17 cellular contexts compared by ENCODE assay signal in genomic region chr12:12993367-12993766, GRCh38. TPM values are rescaled to one million over a fixed set of nuclear protein-coding genes. Genes with fewer than 3 reads are reported as not detected.
DNase-seq lines count a peak whose midpoint lies in the region; ATAC-seq and TF ChIP-seq lines count a peak whose summit lies in the region.
"Had no signal": no experiment of that assay in that cellular context is flagged by ENCODE, and none has a peak within 500 bp of the region (broad histone marks: within the 10 kb centered on the region; RNA-seq: fewer than 3 reads in every experiment).

No MANE protein-coding gene starts in this region.

- H3K9me3 ChIP-seq in adrenal gland (replicated peaks in 1 of 3) (no peaks in the 10 kb centered on the region), lower lobe of right lung (no peaks in the 10 kb centered on the region), stomach (no peaks in the 10 kb centered on the region), testis (no peaks in the 10 kb centered on the region)

- TF ChIP-seq POLR2A in adrenal gland (IDR thresholded peaks at IDR 0.05): no peak
- TF ChIP-seq POLR2A in stomach (IDR thresholded peaks at IDR 0.05): no peak
- TF ChIP-seq POLR2A in testis (IDR thresholded peaks at IDR 0.05): no peak

- peak overlapping the region; percentile 80 to 92 (median 84) for H3K27ac ChIP-seq in adrenal gland
- H3K27ac ChIP-seq in lower lobe of right lung: peak overlapping the region; percentile 76
- peak overlapping the region in 4 of 5 donors; percentile 48 to 72 (median 71) for H3K27ac ChIP-seq in stomach
- peak overlapping the region in 1 of 2 donors; percentile 3 for H3K27ac ChIP-seq in testis
- H3K27ac ChIP-seq: WERI-Rb-1 had no signal

- no peak for ATAC-seq in lower lobe of right lung

- H3K27ac Mint-ChIP-seq in activated CD4-positive, alpha-beta T cell treated with anti-CD3 and anti-CD28 coated beads, Interleukin-2, amount 10 ng/mL, durations not matched to agents 24 days and 14 days: no peak overlapping the region
- H3K27ac Mint-ChIP-seq in T-helper 2 cell treated with Interferon-gamma antibody and Interleukin-4, amounts not matched to agents 5 μg/mL and 100 μg/mL, for 36 hours: no peak overlapping the region

- no peaks in the 10 kb centered on the region for H3K9me3 Mint-ChIP-seq in activated CD4-positive, alpha-beta T cell treated with anti-CD3 and anti-CD28 coated beads, Interleukin-2, amount 10 ng/mL, durations not matched to agents 24 days and 14 days
- no peaks in the 10 kb centered on the region for H3K9me3 Mint-ChIP-seq in T-helper 2 cell treated with Interferon-gamma antibody and Interleukin-4, amounts not matched to agents 5 μg/mL and 100 μg/mL, for 36 hours

- 94 to 95% (median 95%) methylated on average over 4 of the region's 4 CpGs for WGBS in adrenal gland, 4 donors
- 94 to 98% (median 96%) methylated on average over 4 of the region's 4 CpGs for WGBS in stomach, 5 donors
- WGBS in testis, 2 donors: 94 to 97% methylated on average over 4 of the region's 4 CpGs

- TF ChIP-seq EP300 in stomach (IDR thresholded peaks at IDR 0.05): no peak

- H3K4me3 ChIP-seq in adrenal gland (peak overlapping the region in 1 of 4 donors; percentile 35), lower lobe of right lung (no peak overlapping the region), stomach (no peak overlapping the region), testis (no peak overlapping the region)

- H3K4me3 Mint-ChIP-seq in activated CD4-positive, alpha-beta T cell treated with anti-CD3 and anti-CD28 coated beads, Interleukin-2, amount 10 ng/mL, durations not matched to agents 24 days and 14 days: peak overlapping the region; percentile 3
- H3K4me3 Mint-ChIP-seq in T-helper 2 cell treated with Interferon-gamma antibody and Interleukin-4, amounts not matched to agents 5 μg/mL and 100 μg/mL, for 36 hours: no peak overlapping the region

- H3K27me3 ChIP-seq in adrenal gland: no peaks in the 10 kb centered on the region
- no peaks in the 10 kb centered on the region for H3K27me3 ChIP-seq in lower lobe of right lung (ENCODE audit: low read depth)
- no peaks in the 10 kb centered on the region for H3K27me3 ChIP-seq in stomach
- H3K27me3 ChIP-seq in testis: no peaks in the 10 kb centered on the region

- TF ChIP-seq CTCF in adrenal gland (IDR thresholded peaks at IDR 0.05): no peak
- no peak for TF ChIP-seq CTCF in lower lobe of right lung (IDR thresholded peaks at IDR 0.05)
- no peak for TF ChIP-seq CTCF in stomach (IDR thresholded peaks at IDR 0.05)
- no peak for TF ChIP-seq CTCF in testis (IDR thresholded peaks at IDR 0.05)

- H3K27me3 Mint-ChIP-seq in activated CD4-positive, alpha-beta T cell treated with anti-CD3 and anti-CD28 coated beads, Interleukin-2, amount 10 ng/mL, durations not matched to agents 24 days and 14 days: no peaks in the 10 kb centered on the region
- H3K27me3 Mint-ChIP-seq in T-helper 2 cell treated with Interferon-gamma antibody and Interleukin-4, amounts not matched to agents 5 μg/mL and 100 μg/mL, for 36 hours (ENCODE audit: low read depth): no peaks in the 10 kb centered on the region

- peaks cover 50 to 65% of the 10 kb centered on the region in 2 donors for H3K4me1 ChIP-seq in adrenal gland (replicated peaks in 1 of 2)
- H3K4me1 ChIP-seq in lower lobe of right lung: peaks cover 45% of the 10 kb centered on the region
- H3K4me1 ChIP-seq in stomach: peaks cover 13 to 48% (median 34%) of the 10 kb centered on the region in 4 donors
- H3K4me1 ChIP-seq in testis: peaks cover 10% of the 10 kb centered on the region

- peaks cover 0 to 8% of the 10 kb centered on the region in 2 donors for H3K36me3 ChIP-seq in adrenal gland (replicated peaks in 1 of 2)
- H3K36me3 ChIP-seq in lower lobe of right lung: peaks cover 8% of the 10 kb centered on the region
- peaks cover 7 to 11% (median 10%) of the 10 kb centered on the region in 4 donors for H3K36me3 ChIP-seq in stomach
- H3K36me3 ChIP-seq in testis (ENCODE audit: low read depth, missing control alignments): no peaks in the 10 kb centered on the region
- H3K36me3 ChIP-seq: WERI-Rb-1 had no signal

- intact Hi-C loops in activated CD4-positive, alpha-beta T cell treated with anti-CD3 and anti-CD28 coated beads, Interleukin-2, amount 10 ng/mL, durations not matched to agents 24 days and 14 days (cut with micrococcal nuclease): no loop called here
- intact Hi-C loops in adrenal gland (cut with DNase I) (no loop called here), lower lobe of right lung (cut with DNase I) (no loop called here), stomach (cut with DNase I; ENCODE audit: low total_unique reads) (no loop called here), testis (cut with DNase I; ENCODE audit: low total_unique reads) (no loop called here)

- H3K4me1 Mint-ChIP-seq in activated CD4-positive, alpha-beta T cell treated with anti-CD3 and anti-CD28 coated beads, Interleukin-2, amount 10 ng/mL, durations not matched to agents 24 days and 14 days: peaks cover 20% of the 10 kb centered on the region
- peaks cover 14% of the 10 kb centered on the region for H3K4me1 Mint-ChIP-seq in T-helper 2 cell treated with Interferon-gamma antibody and Interleukin-4, amounts not matched to agents 5 μg/mL and 100 μg/mL, for 36 hours (ENCODE audit: low read depth)

- no peak for DNase-seq in activated CD4-positive, alpha-beta T cell treated with anti-CD3 and anti-CD28 coated beads, Interleukin-2, amount 10 ng/mL, durations not matched to agents 24 days and 14 days
- DNase-seq in activated CD4-positive, alpha-beta T cell treated with anti-CD3 and anti-CD28 coated beads for 48 hours: no peak
- DNase-seq in adrenal gland: no peak
- no peak for DNase-seq in lower lobe of right lung
- no peak for DNase-seq in stomach
- no peak for DNase-seq in activated gamma-delta T cell treated with Interleukin-2 at 50 U/mL for 16 hours
- no peak for DNase-seq in T-helper 2 cell treated with Interferon-gamma antibody and Interleukin-4, amounts not matched to agents 5 μg/mL and 100 μg/mL, for 36 hours (ENCODE audit: low spot score)
- DNase-seq in testis: no peak
- DNase-seq: central memory CD4-positive, alpha-beta T cell; KG1; midbrain; NCI-H2029 treated with DMSO at 0.1 percent for 48 hours; SIG-M5; WERI-Rb-1 had no signal

- no peaks in the 10 kb centered on the region for H3K36me3 Mint-ChIP-seq in activated CD4-positive, alpha-beta T cell treated with anti-CD3 and anti-CD28 coated beads, Interleukin-2, amount 10 ng/mL, durations not matched to agents 24 days and 14 days (ENCODE audit: low read depth)
- no peaks in the 10 kb centered on the region for H3K36me3 Mint-ChIP-seq in T-helper 2 cell treated with Interferon-gamma antibody and Interleukin-4, amounts not matched to agents 5 μg/mL and 100 μg/mL, for 36 hours (ENCODE audit: low read depth)

RNA-seq across cellular contexts. Expression of gene HEBP1, which starts 6.7 kb away (rescaled TPM):
- 12.0 and 13.8 TPM in 2 replicates for total RNA-seq in activated CD4-positive, alpha-beta T cell treated with anti-CD3 and anti-CD28 coated beads, Interleukin-2, amount 10 ng/mL, durations not matched to agents 24 days and 14 days
- total RNA-seq in adrenal gland (100 to 1,000 TPM in 4 of 8 donors, 10 to 100 TPM in 4; 49.1 to 165 (median 112) TPM), lower lobe of right lung (72.7 TPM), stomach (10 to 100 TPM in 2 of 5 donors, 1 to 10 TPM in 2, under 1 TPM in 1; 0.45 to 43.2 (median 8.2) TPM), testis (10 to 100 TPM; 48.7 to 55.6 TPM)
- polyA plus RNA-seq in adrenal gland (100 to 1,000 TPM in 1 of 3 donors, 10 to 100 TPM in 2; 53.3 to 142 (median 53.4) TPM), stomach (10 to 100 TPM; 41.7 to 57.3 (median 51.8) TPM), testis (ENCODE audit: insufficient read depth, low read depth, low replicate concordance) (57.3 TPM)

RNA-seq across cellular contexts. Expression of gene GPRC5D, which starts 41.4 kb away (rescaled TPM):
- total RNA-seq in activated CD4-positive, alpha-beta T cell treated with anti-CD3 and anti-CD28 coated beads, Interleukin-2, amount 10 ng/mL, durations not matched to agents 24 days and 14 days: not detected in 2 replicates
- total RNA-seq in adrenal gland: not detected
- under 1 TPM in 2 of 3 donors, not detected in 1; 0.17 to 0.40 TPM for polyA plus RNA-seq in adrenal gland
- total RNA-seq in lower lobe of right lung: not detected
- total RNA-seq in stomach: not detected
- polyA plus RNA-seq in stomach: under 1 TPM in 1 of 3 donors, not detected in 2; 0.18 TPM
- 1 to 10 TPM in 1 of 2 donors, under 1 TPM in 1; 0.68 to 4.0 TPM for total RNA-seq in testis
- polyA plus RNA-seq in testis (ENCODE audit: insufficient read depth, low read depth, low replicate concordance): 5.5 TPM
- total RNA-seq: epithelial cell of proximal tubule, renal cortical epithelial cell, temporal lobe had no signal

RNA-seq across cellular contexts. Expression of gene FAM234B, which starts 50.8 kb away (rescaled TPM):
- 8.6 and 9.0 TPM in 2 replicates for total RNA-seq in activated CD4-positive, alpha-beta T cell treated with anti-CD3 and anti-CD28 coated beads, Interleukin-2, amount 10 ng/mL, durations not matched to agents 24 days and 14 days
- 1 to 10 TPM; 4.0 to 9.9 (median 7.2) TPM for total RNA-seq in adrenal gland
- polyA plus RNA-seq in adrenal gland: 1 to 10 TPM in 1 of 3 donors, under 1 TPM in 2; 0.64 to 4.6 (median 0.67) TPM
- 7.5 TPM for total RNA-seq in lower lobe of right lung
- total RNA-seq in stomach: 1 to 10 TPM in 3 of 5 donors, not detected in 2; 4.1 to 6.2 (median 4.8) TPM
- under 1 TPM; 0.87 to 0.95 (median 0.92) TPM for polyA plus RNA-seq in stomach
- total RNA-seq in testis: 10 to 100 TPM; 11.0 to 13.2 TPM
- polyA plus RNA-seq in testis (ENCODE audit: insufficient read depth, low read depth, low replicate concordance): 13.0 TPM
